In the genomic region with DNA sequence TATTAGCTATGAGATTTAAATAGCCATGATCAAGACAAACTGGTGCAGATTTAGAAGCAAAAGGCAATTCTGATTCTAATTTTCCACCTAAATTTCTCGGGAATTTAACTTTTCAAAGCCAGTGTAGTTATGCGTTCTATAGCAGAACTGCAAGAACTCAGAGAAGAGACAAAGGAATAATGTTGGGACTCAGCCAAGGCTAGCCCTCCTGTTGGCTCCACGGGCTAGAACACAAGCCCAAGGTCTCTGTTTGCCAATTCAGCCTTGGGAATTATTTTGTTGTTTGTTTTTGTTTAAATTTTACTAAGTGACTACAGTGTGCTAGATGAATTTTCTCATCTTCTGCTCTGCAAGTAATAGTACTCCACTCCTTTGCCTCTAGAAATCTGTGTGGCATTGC, we compare ENCODE assay signal across 1 cellular context.
TF ChIP-seq lines count a peak whose summit lies in the region.

No MANE protein-coding gene starts in this region.

TF ChIP-seq in HepG2, 621 proteins besides CTCF, POLR2A, EP300 and RAD21 (continued from another document):
- TF ChIP-seq, protein P1, sequence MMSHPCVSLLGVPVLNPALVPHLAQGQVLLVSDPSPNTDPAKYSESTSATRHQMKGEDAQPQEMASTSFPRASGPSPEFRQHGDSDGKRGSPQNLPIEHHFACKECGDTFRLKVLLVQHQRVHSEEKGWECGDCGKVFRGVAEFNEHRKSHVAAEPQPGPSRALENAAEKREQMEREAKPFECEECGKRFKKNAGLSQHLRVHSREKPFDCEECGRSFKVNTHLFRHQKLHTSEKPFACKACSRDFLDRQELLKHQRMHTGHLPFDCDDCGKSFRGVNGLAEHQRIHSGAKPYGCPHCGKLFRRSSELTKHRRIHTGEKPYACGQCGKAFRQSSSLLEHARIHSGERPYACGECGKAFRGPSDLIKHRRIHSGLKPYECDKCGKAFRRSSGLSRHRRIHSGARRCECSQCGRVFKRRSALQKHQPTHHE (CRISPR knock-in tag; IDR thresholded peaks at IDR 0.05; ENCODE audit: borderline replicate concordance), result no peak
- TF ChIP-seq, protein P2, sequence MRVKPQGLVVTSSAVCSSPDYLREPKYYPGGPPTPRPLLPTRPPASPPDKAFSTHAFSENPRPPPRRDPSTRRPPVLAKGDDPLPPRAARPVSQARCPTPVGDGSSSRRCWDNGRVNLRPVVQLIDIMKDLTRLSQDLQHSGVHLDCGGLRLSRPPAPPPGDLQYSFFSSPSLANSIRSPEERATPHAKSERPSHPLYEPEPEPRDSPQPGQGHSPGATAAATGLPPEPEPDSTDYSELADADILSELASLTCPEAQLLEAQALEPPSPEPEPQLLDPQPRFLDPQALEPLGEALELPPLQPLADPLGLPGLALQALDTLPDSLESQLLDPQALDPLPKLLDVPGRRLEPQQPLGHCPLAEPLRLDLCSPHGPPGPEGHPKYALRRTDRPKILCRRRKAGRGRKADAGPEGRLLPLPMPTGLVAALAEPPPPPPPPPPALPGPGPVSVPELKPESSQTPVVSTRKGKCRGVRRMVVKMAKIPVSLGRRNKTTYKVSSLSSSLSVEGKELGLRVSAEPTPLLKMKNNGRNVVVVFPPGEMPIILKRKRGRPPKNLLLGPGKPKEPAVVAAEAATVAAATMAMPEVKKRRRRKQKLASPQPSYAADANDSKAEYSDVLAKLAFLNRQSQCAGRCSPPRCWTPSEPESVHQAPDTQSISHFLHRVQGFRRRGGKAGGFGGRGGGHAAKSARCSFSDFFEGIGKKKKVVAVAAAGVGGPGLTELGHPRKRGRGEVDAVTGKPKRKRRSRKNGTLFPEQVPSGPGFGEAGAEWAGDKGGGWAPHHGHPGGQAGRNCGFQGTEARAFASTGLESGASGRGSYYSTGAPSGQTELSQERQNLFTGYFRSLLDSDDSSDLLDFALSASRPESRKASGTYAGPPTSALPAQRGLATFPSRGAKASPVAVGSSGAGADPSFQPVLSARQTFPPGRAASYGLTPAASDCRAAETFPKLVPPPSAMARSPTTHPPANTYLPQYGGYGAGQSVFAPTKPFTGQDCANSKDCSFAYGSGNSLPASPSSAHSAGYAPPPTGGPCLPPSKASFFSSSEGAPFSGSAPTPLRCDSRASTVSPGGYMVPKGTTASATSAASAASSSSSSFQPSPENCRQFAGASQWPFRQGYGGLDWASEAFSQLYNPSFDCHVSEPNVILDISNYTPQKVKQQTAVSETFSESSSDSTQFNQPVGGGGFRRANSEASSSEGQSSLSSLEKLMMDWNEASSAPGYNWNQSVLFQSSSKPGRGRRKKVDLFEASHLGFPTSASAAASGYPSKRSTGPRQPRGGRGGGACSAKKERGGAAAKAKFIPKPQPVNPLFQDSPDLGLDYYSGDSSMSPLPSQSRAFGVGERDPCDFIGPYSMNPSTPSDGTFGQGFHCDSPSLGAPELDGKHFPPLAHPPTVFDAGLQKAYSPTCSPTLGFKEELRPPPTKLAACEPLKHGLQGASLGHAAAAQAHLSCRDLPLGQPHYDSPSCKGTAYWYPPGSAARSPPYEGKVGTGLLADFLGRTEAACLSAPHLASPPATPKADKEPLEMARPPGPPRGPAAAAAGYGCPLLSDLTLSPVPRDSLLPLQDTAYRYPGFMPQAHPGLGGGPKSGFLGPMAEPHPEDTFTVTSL (CRISPR knock-in tag; IDR thresholded peaks at IDR 0.05; ENCODE audit: borderline replicate concordance), result peak; percentile 12; the same call in 1 of the 2 replicates
- no peak for TF ChIP-seq ISL2 (CRISPR knock-in tag; IDR thresholded peaks at IDR 0.05)
- no peak for TF ChIP-seq HES4 (CRISPR knock-in tag; IDR thresholded peaks at IDR 0.05; ENCODE audit: borderline replicate concordance)
- TF ChIP-seq PITX1 (CRISPR knock-in tag; IDR thresholded peaks at IDR 0.05), result 0 out of 2 replicates have a peak, but pooled peaks have one; percentile 14
- no peak for TF ChIP-seq SOX6 (IDR thresholded peaks at IDR 0.05)
- peak; percentile 48; the same call in 1 of the 2 replicates for TF ChIP-seq SOX6 (CRISPR knock-in tag; IDR thresholded peaks at IDR 0.05)
- 0 out of 2 replicates have a peak, but pooled peaks have one; percentile 30 for TF ChIP-seq SNAPC2 (CRISPR knock-in tag; IDR thresholded peaks at IDR 0.05)
